ENCODE assay signal across 12 cellular contexts in the genomic region with DNA sequence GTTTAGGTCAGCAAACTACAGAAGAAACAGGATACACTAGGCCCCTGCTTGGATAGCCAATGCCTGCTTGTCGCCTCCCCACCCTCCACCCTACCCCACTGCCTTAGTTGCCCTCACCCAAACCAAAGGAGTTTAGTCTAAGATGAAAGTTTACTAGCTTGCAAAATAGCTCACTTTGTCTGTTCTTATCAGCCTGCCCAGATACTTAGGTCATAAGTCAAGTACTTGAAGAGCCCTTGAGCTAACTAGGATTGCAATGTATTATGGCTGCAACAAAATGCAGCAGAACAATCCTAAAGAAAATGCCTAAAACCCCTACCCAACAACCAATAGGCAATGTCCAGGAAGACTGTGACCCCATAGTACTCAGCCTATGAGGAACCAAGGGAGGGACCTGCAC. TPM values are rescaled to one million over a fixed set of nuclear protein-coding genes. Genes with fewer than 3 reads are reported as not detected.
DNase-seq lines count a peak whose midpoint lies in the region; ATAC-seq and TF ChIP-seq lines count a peak whose summit lies in the region.
"Had no signal": no experiment of that assay in that cellular context is flagged by ENCODE, and none has a peak within 500 bp of the region (broad histone marks: within the 10 kb centered on the region; RNA-seq: fewer than 3 reads in every experiment).

No MANE protein-coding gene starts in this region.

- DNase-seq in NCI-H2227 (lab: John Stamatoyannopoulos, UW; ENCODE audit: unreplicated experiment) (peak; percentile 27), NCI-H2227 treated with DMSO at 0.1 percent for 48 hours (lab: John Stamatoyannopoulos, UW) (no peak), fibroblast of villous mesenchyme (ENCODE audit: low read depth) (peak; percentile 33), COR-L47 (lab: John Stamatoyannopoulos, UW) (no peak)
- DNase-seq: C1 segment of cervical spinal cord; CD4-positive, alpha-beta T cell; GF-D8; HFFc6 had no signal

- no peak overlapping the region for H3K9ac ChIP-seq in Loucy (ENCODE audit: low read depth, low read length, poor library complexity, severe bottlenecking)

- no peaks in the 10 kb centered on the region for H3F3A ChIP-seq in Loucy (ENCODE audit: low read depth)

- ATAC-seq in HG03469 (IDR thresholded peaks at IDR 0.05; ENCODE audit: unreplicated experiment) (no peak), GM21576 (IDR thresholded peaks at IDR 0.05; ENCODE audit: unreplicated experiment) (no peak)

- no peaks in the 10 kb centered on the region for H3K79me2 ChIP-seq in Loucy (ENCODE audit: insufficient read depth, low read length)

- no peaks in the 10 kb centered on the region for H3K36me3 ChIP-seq in Loucy (ENCODE audit: insufficient read depth, low read length)
- H3K36me3 ChIP-seq: HAP-1 had no signal

- no peaks in the 10 kb centered on the region for H4K20me1 ChIP-seq in Loucy (ENCODE audit: insufficient read depth, low read length, poor library complexity, severe bottlenecking)

- H3K4me2 ChIP-seq in Loucy (ENCODE audit: low read depth, low read length, poor library complexity, severe bottlenecking) = peak overlapping the region; percentile 2

- H2AFZ ChIP-seq in Loucy (ENCODE audit: low read length) = peak overlapping the region; percentile 22; the same call in 1 of the 2 replicates

- H3K9me2 ChIP-seq in Loucy (replicated peaks; ENCODE audit: low read depth, low read length) = no peaks in the 10 kb centered on the region

- no peaks in the 10 kb centered on the region for H3K27me3 ChIP-seq in Loucy (ENCODE audit: insufficient read depth, low read length, poor library complexity, severe bottlenecking)

- TF ChIP-seq CTCF in Loucy (conservative IDR thresholded peaks at IDR 0.05; ENCODE audit: low read length) = no peak
- no peak for TF ChIP-seq CTCF in fibroblast of villous mesenchyme (IDR thresholded peaks at IDR 0.05; ENCODE audit: insufficient read depth, low read depth, low read length)

- H3K9me3 ChIP-seq in Loucy (ENCODE audit: insufficient read depth, low read depth, low read length) = no peaks in the 10 kb centered on the region
- H3K9me3 ChIP-seq: HAP-1 had no signal

- H3K4me3 ChIP-seq in Loucy (ENCODE audit: low read length, poor library complexity, severe bottlenecking) = no peak overlapping the region
- H3K4me3 ChIP-seq in fibroblast of villous mesenchyme (ENCODE audit: low read depth, low read length) = no peak overlapping the region
- H3K4me3 ChIP-seq: HAP-1 had no signal

- peaks cover 13% of the 10 kb centered on the region for H3K4me1 ChIP-seq in Loucy (ENCODE audit: insufficient read depth, low read length, poor library complexity, severe bottlenecking)
- H3K4me1 ChIP-seq: HAP-1 had no signal

RNA-seq across cellular contexts. Expression of gene ENTPD6, which starts 7.3 kb away (rescaled TPM):
- total RNA-seq in fibroblast of villous mesenchyme = 37.7 and 38.4 TPM in 2 replicates

RNA-seq across cellular contexts. Expression of gene PYGB, which starts 59.7 kb away (rescaled TPM):
- total RNA-seq in fibroblast of villous mesenchyme = 110 and 151 TPM in 2 replicates

Comparison
In these comparisons a context has a peak if more than half of its experiments do, and no peak if none do; other contexts are left out.
1. DNase-seq: peak in NCI-H2227 (single experiment) and fibroblast of villous mesenchyme (single experiment); none in NCI-H2227 treated with DMSO at 0.1 percent for 48 hours (single experiment) and COR-L47 (single experiment).